ENCODE assay signal across 17 cellular contexts in the genomic region with DNA sequence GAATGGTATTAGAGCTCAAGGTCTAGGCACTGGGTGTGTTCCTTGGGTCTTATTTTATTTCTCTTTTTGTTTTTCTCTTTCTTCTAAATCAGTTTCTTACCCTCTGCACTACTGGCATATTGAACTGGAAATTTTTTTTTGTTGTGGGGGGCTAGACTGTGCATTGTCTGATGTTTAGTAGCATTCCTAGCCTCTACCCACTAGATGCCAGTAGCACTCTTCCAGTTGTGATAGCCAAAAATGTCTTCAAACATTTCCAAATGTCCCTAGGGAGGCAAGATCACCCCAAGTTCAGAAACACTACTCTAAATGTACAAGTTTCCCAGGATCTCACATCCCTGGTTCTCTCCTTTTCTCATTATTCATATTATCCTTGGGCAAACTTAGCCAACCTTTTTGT.
DNase-seq lines count a peak whose midpoint lies in the region; ATAC-seq and TF ChIP-seq lines count a peak whose summit lies in the region.
"Had no signal": no experiment of that assay in that cellular context is flagged by ENCODE, and none has a peak within 500 bp of the region (broad histone marks: within the 10 kb centered on the region; RNA-seq: fewer than 3 reads in every experiment).

No MANE protein-coding gene starts in this region.

- H3K4me3 ChIP-seq in GM23338, result no peak overlapping the region
- no peak overlapping the region for H3K4me3 ChIP-seq in epithelial cell of proximal tubule (ENCODE audit: low read depth, low read length)
- H3K4me3 ChIP-seq: BLaER1 had no signal

- TF ChIP-seq CTCF in GM23338 (conservative IDR thresholded peaks at IDR 0.05; ENCODE audit: low read depth in 2 of 2) (peak; percentile 30 to 41; a peak in 2 of 4 replicates), chondrocyte (IDR thresholded peaks at IDR 0.05) (peak; percentile 13), epithelial cell of proximal tubule (conservative IDR thresholded peaks at IDR 0.05; ENCODE audit: low read depth, low read length) (peak; percentile 4), HFFc6 (IDR thresholded peaks at IDR 0.05) (no peak)

- no peak for TF ChIP-seq EP300 in Ishikawa (IDR thresholded peaks at IDR 0.05; ENCODE audit: borderline replicate concordance)

- no peaks in the 10 kb centered on the region for H4K20me1 ChIP-seq in GM23338 (replicated peaks; ENCODE audit: insufficient read depth)
- H4K20me1 ChIP-seq: BLaER1 had no signal

- no peak overlapping the region for H2AFZ ChIP-seq in GM23338

- no peaks in the 10 kb centered on the region for H3K27me3 ChIP-seq in GM23338 (ENCODE audit: insufficient read depth)

- H3K4me2 ChIP-seq in GM23338, result no peak overlapping the region
- H3K4me2 ChIP-seq: BLaER1 had no signal

- H3F3A ChIP-seq in GM23338 (replicated peaks; ENCODE audit: low read depth), result no peaks in the 10 kb centered on the region

- H3K4me1 Mint-ChIP-seq in GM23338 (no peaks in the 10 kb centered on the region), chondrocyte (ENCODE audit: low read depth) (no peaks in the 10 kb centered on the region), HFFc6 (ENCODE audit: low read depth) (no peaks in the 10 kb centered on the region)
- H3K4me1 Mint-ChIP-seq: CD14-positive monocyte; CD4-positive, alpha-beta memory T cell; IgD-negative memory B cell had no signal

- no peak overlapping the region for H3K27ac ChIP-seq in GM23338 (ENCODE audit: low read depth)
- H3K27ac ChIP-seq: BLaER1 had no signal

- TF ChIP-seq RAD21 in Ishikawa (IDR thresholded peaks at IDR 0.05; ENCODE audit: low read depth), result peak; percentile 17; the same call in 1 of the 2 replicates

- H3K27ac Mint-ChIP-seq in GM23338, result no peak overlapping the region
- H3K27ac Mint-ChIP-seq in chondrocyte (ENCODE audit: unreplicated experiment), result no peak overlapping the region
- H3K27ac Mint-ChIP-seq in HFFc6, result no peak overlapping the region
- H3K27ac Mint-ChIP-seq: CD14-positive monocyte; CD4-positive, alpha-beta memory T cell; IgD-negative memory B cell had no signal

- H3K79me2 ChIP-seq in GM23338 (replicated peaks; ENCODE audit: insufficient read depth), result no peaks in the 10 kb centered on the region

- no peaks in the 10 kb centered on the region for H3K9me2 ChIP-seq in GM23338 (ENCODE audit: insufficient read depth)

- H3K36me3 ChIP-seq in GM23338 (ENCODE audit: insufficient read depth), result no peaks in the 10 kb centered on the region
- H3K36me3 ChIP-seq: BLaER1 had no signal

- DNase-seq in GM23338 (ENCODE audit: low spot score), result no peak
- DNase-seq in chondrocyte (ENCODE audit: low spot score), result no peak
- DNase-seq in epithelial cell of proximal tubule (ENCODE audit: low read depth), result no peak
- DNase-seq in NCI-H2196 treated with DMSO at 0.1 percent for 48 hours (lab: John Stamatoyannopoulos, UW; ENCODE audit: unreplicated experiment), result no peak
- no peak for DNase-seq in HFFc6
- DNase-seq in ecto neural progenitor cell (ENCODE audit: low spot score), result no peak
- DNase-seq: CD4-positive, alpha-beta memory T cell; DMS153; DMS79; GF-D8; KG1 had no signal

- no peaks in the 10 kb centered on the region for H3K4me1 ChIP-seq in GM23338 (ENCODE audit: insufficient read depth)
- H3K4me1 ChIP-seq: BLaER1 had no signal

- H3K9me3 Mint-ChIP-seq in GM23338, result no peaks in the 10 kb centered on the region
- H3K9me3 Mint-ChIP-seq in chondrocyte (ENCODE audit: low read depth), result peaks cover 2% of the 10 kb centered on the region
- H3K9me3 Mint-ChIP-seq in HFFc6, result peaks cover 10% of the 10 kb centered on the region; the same call in 1 of the 2 replicates
- H3K9me3 Mint-ChIP-seq: CD4-positive, alpha-beta memory T cell had no signal

- no peaks in the 10 kb centered on the region; the same call in 2 of the 3 replicates for H3K36me3 Mint-ChIP-seq in GM23338 (ENCODE audit: low read depth)
- no peaks in the 10 kb centered on the region for H3K36me3 Mint-ChIP-seq in chondrocyte (ENCODE audit: low read depth)
- no peaks in the 10 kb centered on the region for H3K36me3 Mint-ChIP-seq in HFFc6 (ENCODE audit: low read depth)
- H3K36me3 Mint-ChIP-seq: CD14-positive monocyte; CD4-positive, alpha-beta memory T cell; IgD-negative memory B cell had no signal

- ATAC-seq in GM23338 (no peak), GM21390 (IDR thresholded peaks at IDR 0.05; ENCODE audit: unreplicated experiment) (no peak)
- ATAC-seq: HepG2 had no signal

- H3K27me3 Mint-ChIP-seq in GM23338 (ENCODE audit: insufficient read depth, low read depth, poor library complexity), result no peaks in the 10 kb centered on the region
- peaks cover 7% of the 10 kb centered on the region for H3K27me3 Mint-ChIP-seq in chondrocyte (ENCODE audit: low read depth)
- H3K27me3 Mint-ChIP-seq in HFFc6 (ENCODE audit: insufficient read depth), result peaks cover 4% of the 10 kb centered on the region; the same call in 1 of the 2 replicates
- H3K27me3 Mint-ChIP-seq: CD4-positive, alpha-beta memory T cell; IgD-negative memory B cell had no signal

- H3K4me3 Mint-ChIP-seq in GM23338 (no peak overlapping the region), chondrocyte (ENCODE audit: unreplicated experiment) (no peak overlapping the region), HFFc6 (no peak overlapping the region)
- H3K4me3 Mint-ChIP-seq: CD14-positive monocyte; CD4-positive, alpha-beta memory T cell; IgD-negative memory B cell had no signal

TF ChIP-seq in GM23338, 12 proteins besides CTCF, POLR2A, EP300 and RAD21:
- TF ChIP-seq NANOG (IDR thresholded peaks at IDR 0.05; ENCODE audit: borderline replicate concordance) (no peak), ZNF114 (CRISPR knock-in tag; IDR thresholded peaks at IDR 0.05) (no peak), POLR2AphosphoS5 (IDR thresholded peaks at IDR 0.05; ENCODE audit: low read depth) (no peak), EZH2 (IDR thresholded peaks at IDR 0.05; ENCODE audit: low read depth, unreplicated experiment) (no peak)

TF ChIP-seq in Ishikawa, 13 proteins besides CTCF, POLR2A, EP300 and RAD21:
- TF ChIP-seq FOXM1 (IDR thresholded peaks at IDR 0.05; ENCODE audit: borderline replicate concordance, low read depth) (no peak), TAF1 (IDR thresholded peaks at IDR 0.05; ENCODE audit: low read depth) (no peak), YY1 (IDR thresholded peaks at IDR 0.05; ENCODE audit: low read depth) (no peak), TEAD4 (IDR thresholded peaks at IDR 0.05) (no peak), TCF12 (IDR thresholded peaks at IDR 0.05; ENCODE audit: low read depth) (no peak)
